8 cellular contexts compared by ENCODE assay signal in the genomic region with DNA sequence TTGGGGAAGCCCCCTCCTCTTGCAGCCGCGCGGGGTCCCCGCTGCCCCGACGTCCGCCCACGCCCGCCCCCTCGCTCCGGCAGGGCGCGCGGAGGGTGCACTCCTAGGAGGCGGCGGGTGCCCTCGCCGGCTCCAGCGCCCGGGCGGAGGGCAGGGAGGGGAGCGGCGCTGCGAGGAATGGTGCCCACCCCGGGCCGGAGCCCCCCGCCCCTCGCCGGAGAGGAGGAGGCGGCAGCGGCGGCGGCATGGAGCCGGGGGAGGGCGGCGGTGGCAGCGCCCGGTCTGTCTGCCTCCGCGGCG. TPM values are rescaled to one million over a fixed set of nuclear protein-coding genes. Genes with fewer than 3 reads are reported as not detected.
DNase-seq lines count a peak whose midpoint lies in the region; ATAC-seq, FAIRE-seq and TF ChIP-seq lines count a peak whose summit lies in the region.

No MANE protein-coding gene starts in this region.

- no peak for DNase-seq in epithelial cell of proximal tubule (ENCODE audit: low read depth)
- DNase-seq in amniotic stem cell (lab: John Stamatoyannopoulos, UW): no peak
- DNase-seq in kidney: no peak
- DNase-seq in AG08395 (ENCODE audit: low spot score): no peak

- H3K27ac ChIP-seq in skeletal muscle tissue (ENCODE audit: low read depth, low read length) (no peak overlapping the region), kidney (ENCODE audit: low read depth in 2 of 2, low read length in 2 of 2) (no peak overlapping the region)

- no peak for TF ChIP-seq CTCF in epithelial cell of proximal tubule (conservative IDR thresholded peaks at IDR 0.05; ENCODE audit: low read depth, low read length)
- TF ChIP-seq CTCF in kidney (IDR thresholded peaks at IDR 0.05; ENCODE audit: borderline replicate concordance, extremely low read depth, insufficient read depth): no peak

- H3K4me1 ChIP-seq in skeletal muscle tissue (ENCODE audit: control insufficient read depth in 3 of 3, insufficient read depth in 3 of 3, low read length in 3 of 3) (peaks cover 15 to 20% (median 16%) of the 10 kb centered on the region in 3 donors), kidney (ENCODE audit: control insufficient read depth in 1 of 2, insufficient read depth in 1 of 2, low read depth in 1 of 2, low read length in 2 of 2) (peaks cover 0 to 9% of the 10 kb centered on the region in 2 donors)

- no peaks in the 10 kb centered on the region for H3K27me3 ChIP-seq in skeletal muscle tissue (ENCODE audit: control insufficient read depth in 3 of 3, insufficient read depth in 3 of 3, low read length in 3 of 3)

- peak; percentile 4 for ATAC-seq in GM19455 (IDR thresholded peaks at IDR 0.05; ENCODE audit: unreplicated experiment)
- peak; percentile 2 for ATAC-seq in HG03135 (IDR thresholded peaks at IDR 0.05; ENCODE audit: unreplicated experiment)
- no peak for ATAC-seq in HG03469 (IDR thresholded peaks at IDR 0.05; ENCODE audit: unreplicated experiment)

- H3K4me3 ChIP-seq in epithelial cell of proximal tubule (ENCODE audit: low read depth, low read length) (peak overlapping the region; percentile 55), skeletal muscle tissue (ENCODE audit: low read length in 3 of 3) (peak overlapping the region in 2 of 3 donors; percentile 82 to 83), kidney (ENCODE audit: low read length in 2 of 2) (no peak overlapping the region)

- no peaks in the 10 kb centered on the region for H3K9me3 ChIP-seq in skeletal muscle tissue (ENCODE audit: control insufficient read depth in 3 of 3, low read length in 3 of 3)
- no peaks in the 10 kb centered on the region for H3K9me3 ChIP-seq in kidney (ENCODE audit: control insufficient read depth in 1 of 2, low read length in 2 of 2)

- H3K9ac ChIP-seq in skeletal muscle tissue (ENCODE audit: low read depth in 1 of 3, low read length in 3 of 3) (peak overlapping the region in 1 of 3 donors; percentile 82), kidney (ENCODE audit: low read length in 2 of 2) (no peak overlapping the region)

- no peak for FAIRE-seq in kidney (lab: Jason Lieb, UNC)

- intact Hi-C loops in kidney (cut with DNase I): no loop called here

- H3K36me3 ChIP-seq in skeletal muscle tissue (ENCODE audit: control insufficient read depth in 3 of 3, insufficient read depth in 3 of 3, low read length in 3 of 3) (no peaks in the 10 kb centered on the region), kidney (ENCODE audit: control insufficient read depth in 1 of 2, insufficient read depth in 2 of 2, low read length in 2 of 2) (no peaks in the 10 kb centered on the region)

RNA-seq across cellular contexts. Expression of a gene that starts 0.5 kb away (rescaled TPM):
- not detected in 2 replicates for total RNA-seq in epithelial cell of proximal tubule
- total RNA-seq in skeletal muscle tissue: 1.0 TPM
- total RNA-seq in kidney: 1.4 TPM
- polyA plus RNA-seq in kidney (ENCODE audit: insufficient read depth, low read depth, low replicate concordance): 1.4 TPM

Comparison
In these comparisons a context has a peak if more than half of its experiments do, and no peak if none do; other contexts are left out.
1. H3K4me3 ChIP-seq: peak in epithelial cell of proximal tubule (single experiment) and skeletal muscle tissue (2 of 3); none in kidney (0 of 2).